8 cellular contexts compared by ENCODE assay signal in genomic region chr17:62705781-62706597, GRCh38.
DNase-seq lines count a peak whose midpoint lies in the region; ATAC-seq and TF ChIP-seq lines count a peak whose summit lies in the region.

No MANE protein-coding gene starts in this region.

- H3K4me2 ChIP-seq in PC-3 (ENCODE audit: low read length) (peak overlapping the region; percentile 83), neural cell (ENCODE audit: low read length) (peak overlapping the region; percentile 93)

- no peak for ATAC-seq in PC-3
- ATAC-seq in HG02840 (IDR thresholded peaks at IDR 0.05; ENCODE audit: low FRiP score, unreplicated experiment), result no peak
- ATAC-seq in esophagus mucosa, result no peak

- H2AFZ ChIP-seq in PC-3 (ENCODE audit: low read length) (no peak overlapping the region), neural cell (ENCODE audit: low read depth, low read length) (peak overlapping the region; percentile 75)

- H3K27me3 ChIP-seq in BJ (ENCODE audit: control insufficient read depth, insufficient read depth, low read length) (no peaks in the 10 kb centered on the region), PC-3 (ENCODE audit: low read length) (no peaks in the 10 kb centered on the region), neural cell (ENCODE audit: insufficient read depth, low read depth, low read length) (no peaks in the 10 kb centered on the region), HAP-1 (ENCODE audit: low read depth) (no peaks in the 10 kb centered on the region)

- intact Hi-C loops in PC-3 (cut with micrococcal nuclease), result loop anchor here (2.0 kb wide), 2 partner anchors 73 to 85 kb away; no protein-coding TSS in a partner anchor

- no peak for TF ChIP-seq CTCF in BJ (IDR thresholded peaks at IDR 0.05; ENCODE audit: insufficient read depth, low read depth, low read length)
- TF ChIP-seq CTCF in PC-3 (conservative IDR thresholded peaks at IDR 0.05; ENCODE audit: low read depth, low read length), result no peak
- no peak for TF ChIP-seq CTCF in fibroblast of pulmonary artery (IDR thresholded peaks at IDR 0.05; ENCODE audit: low read length, missing control alignments)
- TF ChIP-seq CTCF in neural cell (IDR thresholded peaks at IDR 0.05; ENCODE audit: poor library complexity, severe bottlenecking), result no peak

- H3K27ac ChIP-seq in PC-3 (ENCODE audit: low read length), result no peak overlapping the region
- H3K27ac ChIP-seq in neural cell (ENCODE audit: low read length), result peak overlapping the region; percentile 67

- no peak for TF ChIP-seq RAD21 in neural cell (conservative IDR thresholded peaks at IDR 0.05)

- 0 out of 2 replicates have a peak, but pooled peaks cover 3% of the 10 kb centered on the region for H3K9me3 ChIP-seq in PC-3 (ENCODE audit: low read length)
- H3K9me3 ChIP-seq in neural cell (ENCODE audit: low read length), result no peaks in the 10 kb centered on the region
- H3K9me3 ChIP-seq in HAP-1, result no peaks in the 10 kb centered on the region

- CTCF ChIA-PET in BJ (lab: Yijun Ruan, JAX) (interaction anchor here (0.6 to 1.8 kb wide), 4 partner anchors 19 to 701 kb away, joined by 3 to 5 read pairs (median 3); no protein-coding TSS in a partner anchor), PC-3 (lab: Charles Lee) (interaction anchor here (0.6 kb wide), 1 partner anchor 16 kb away, joined by 19 read pairs; no protein-coding TSS in a partner anchor)

- no peak for TF ChIP-seq EP300 in neural cell (conservative IDR thresholded peaks at IDR 0.05; ENCODE audit: poor library complexity, severe bottlenecking)

- POLR2A ChIA-PET in BJ (lab: Charles Lee) (no interaction called here), PC-3 (lab: Charles Lee; ENCODE audit: unreplicated experiment) (no interaction called here)

- no peaks in the 10 kb centered on the region for H3K9me2 ChIP-seq in PC-3 (replicated peaks; ENCODE audit: low read length)
- H3K9me2 ChIP-seq in neural cell (ENCODE audit: insufficient read depth, low read length), result no peaks in the 10 kb centered on the region

- DNase-seq in BJ (ENCODE audit: low read depth), result no peak
- no peak for DNase-seq in PC-3
- peak; percentile 41 for DNase-seq in fibroblast of pulmonary artery (ENCODE audit: low read depth)
- DNase-seq in HAP-1 (ENCODE audit: low spot score in 2 of 2), result no peak
- no peak for DNase-seq in stimulated activated CD8-positive, alpha-beta memory T cell treated with anti-CD3 and anti-CD28 coated beads, Interleukin-4, amount 100 ng/mL, for 48 hours

- no peaks in the 10 kb centered on the region for H3F3A ChIP-seq in PC-3 (ENCODE audit: low read length, unreplicated experiment)
- H3F3A ChIP-seq in neural cell (ENCODE audit: insufficient read depth, low read length, poor library complexity, severe bottlenecking), result no peaks in the 10 kb centered on the region

- no peaks in the 10 kb centered on the region for H3K36me3 ChIP-seq in BJ (ENCODE audit: control insufficient read depth, insufficient read depth, low read length)
- no peaks in the 10 kb centered on the region for H3K36me3 ChIP-seq in PC-3 (ENCODE audit: low read depth, low read length)
- no peaks in the 10 kb centered on the region for H3K36me3 ChIP-seq in neural cell (ENCODE audit: insufficient read depth, low read length)
- no peaks in the 10 kb centered on the region for H3K36me3 ChIP-seq in HAP-1 (replicated peaks)

- BruUV-seq in PC-3 (replicated peaks; lab: Mats Ljungman, UMichigan), result no TSS peak

- H3K79me2 ChIP-seq in PC-3 (ENCODE audit: low read length) (no peaks in the 10 kb centered on the region), neural cell (replicated peaks; ENCODE audit: insufficient read depth, low read length) (peaks cover 18% of the 10 kb centered on the region)

- H4K20me1 ChIP-seq in PC-3 (ENCODE audit: low read length) (no peaks in the 10 kb centered on the region), neural cell (ENCODE audit: insufficient read depth) (no peaks in the 10 kb centered on the region)

- H3K4me3 ChIP-seq in BJ (ENCODE audit: low read depth, low read length) (peak overlapping the region; percentile 12; the same call in 1 of the 2 replicates), PC-3 (ENCODE audit: low read length) (no peak overlapping the region), fibroblast of pulmonary artery (replicated peaks; ENCODE audit: low read depth, low read length) (peak overlapping the region; percentile 58), neural cell (ENCODE audit: low read length) (peak overlapping the region; percentile 77), HAP-1 (no peak overlapping the region; the same call in 1 of the 2 replicates)

- H3K9ac ChIP-seq in PC-3 (ENCODE audit: low read length) (no peak overlapping the region), neural cell (ENCODE audit: low read length) (peak overlapping the region; percentile 84)

- in situ Hi-C loops in HAP-1 (cut with MboI; ENCODE audit: low sequenced_read_pairs), result loop anchor here (10.0 kb wide), 1 partner anchor 699 kb away; no protein-coding TSS in a partner anchor

- H3K4me1 ChIP-seq in PC-3 (ENCODE audit: insufficient read depth, low read length) (peaks cover 29% of the 10 kb centered on the region), HAP-1 (peaks cover 13% of the 10 kb centered on the region; the same call in 1 of the 2 replicates)

TF ChIP-seq in neural cell, 6 proteins besides CTCF, POLR2A, EP300 and RAD21:
- TF ChIP-seq TAF1 (IDR thresholded peaks at IDR 0.05; ENCODE audit: low read depth) (no peak), POLR2AphosphoS5 (IDR thresholded peaks at IDR 0.05) (no peak), MXI1 (conservative IDR thresholded peaks at IDR 0.05; ENCODE audit: poor library complexity, severe bottlenecking) (no peak), REST (IDR thresholded peaks at IDR 0.05; ENCODE audit: borderline replicate concordance) (no peak), EZH2 (IDR thresholded peaks at IDR 0.05; ENCODE audit: borderline replicate concordance, insufficient read depth, low read length, poor library complexity, severe bottlenecking) (no peak), SMC3 (conservative IDR thresholded peaks at IDR 0.05; ENCODE audit: poor library complexity) (peak; percentile 19)

Comparison
In these comparisons a context has a peak if more than half of its experiments do, and no peak if none do; other contexts are left out.
1. H3K4me3 ChIP-seq: peak in BJ (single experiment), fibroblast of pulmonary artery (single experiment) and neural cell (single experiment); none in PC-3 (single experiment) and HAP-1 (single experiment).